ENCODE assay signal across 8 cellular contexts in the genomic region with DNA sequence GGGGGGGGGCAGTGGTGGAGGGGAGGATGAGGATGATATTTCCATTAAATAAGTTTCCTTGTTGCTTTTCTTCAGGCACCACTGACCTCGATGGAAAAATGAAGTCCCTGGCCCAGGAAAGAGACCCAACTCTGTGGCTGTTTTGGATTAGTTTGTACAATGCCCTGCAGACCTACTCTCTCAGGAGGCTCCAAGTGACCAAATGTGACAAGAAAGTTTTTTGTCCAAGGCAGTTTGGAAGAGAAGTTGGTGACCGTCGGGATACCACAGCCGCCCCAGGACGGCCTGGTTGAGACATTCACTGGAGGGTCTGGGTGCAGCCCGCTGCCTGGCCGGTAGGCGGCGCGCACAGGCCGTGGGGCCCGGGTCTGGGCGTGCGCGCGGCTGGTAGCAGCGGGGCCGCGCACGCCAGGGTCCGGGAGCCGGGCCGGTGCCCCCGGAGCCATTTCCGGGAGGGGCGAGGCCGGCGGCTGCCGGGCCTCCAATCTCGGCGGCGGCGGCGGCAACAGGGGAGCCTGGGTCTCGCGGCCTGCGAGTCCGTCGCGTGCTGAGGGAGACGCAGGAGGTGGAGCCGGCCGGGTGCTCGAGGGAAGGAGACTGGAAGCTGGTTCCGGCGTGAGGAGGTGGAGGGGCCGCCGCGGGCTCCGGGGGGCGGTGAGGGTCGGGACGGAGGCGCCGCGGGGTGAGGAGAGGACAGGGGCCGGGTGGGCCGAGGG. TPM values are rescaled to one million over a fixed set of nuclear protein-coding genes. Genes with fewer than 3 reads are reported as not detected.
A peak's percentile ranks its signal among the peaks of the same experiment; 100 is the strongest.
DNase-seq lines count a peak whose midpoint lies in the region; ATAC-seq and TF ChIP-seq lines count a peak whose summit lies in the region.

A gene with protein sequence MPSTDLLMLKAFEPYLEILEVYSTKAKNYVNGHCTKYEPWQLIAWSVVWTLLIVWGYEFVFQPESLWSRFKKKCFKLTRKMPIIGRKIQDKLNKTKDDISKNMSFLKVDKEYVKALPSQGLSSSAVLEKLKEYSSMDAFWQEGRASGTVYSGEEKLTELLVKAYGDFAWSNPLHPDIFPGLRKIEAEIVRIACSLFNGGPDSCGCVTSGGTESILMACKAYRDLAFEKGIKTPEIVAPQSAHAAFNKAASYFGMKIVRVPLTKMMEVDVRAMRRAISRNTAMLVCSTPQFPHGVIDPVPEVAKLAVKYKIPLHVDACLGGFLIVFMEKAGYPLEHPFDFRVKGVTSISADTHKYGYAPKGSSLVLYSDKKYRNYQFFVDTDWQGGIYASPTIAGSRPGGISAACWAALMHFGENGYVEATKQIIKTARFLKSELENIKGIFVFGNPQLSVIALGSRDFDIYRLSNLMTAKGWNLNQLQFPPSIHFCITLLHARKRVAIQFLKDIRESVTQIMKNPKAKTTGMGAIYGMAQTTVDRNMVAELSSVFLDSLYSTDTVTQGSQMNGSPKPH (plus strand): TSS at position 445 of the 716 bp plus-strand sequence. CDS start 906 bp downstream, outside the sequence.

- H3K9me2 ChIP-seq in neural cell (ENCODE audit: insufficient read depth, low read length) = no peaks in the 10 kb centered on the region

- H3K27ac Mint-ChIP-seq in stimulated activated naive CD8-positive, alpha-beta T cell treated with anti-CD3 and anti-CD28 coated beads, Interleukin-15, amount 100 ng/mL, for 72 hours = peak within 1 kb of the TSS; percentile 91 to 98

- no peaks in the 10 kb centered on the region for H3F3A ChIP-seq in neural cell (ENCODE audit: insufficient read depth, low read length, poor library complexity, severe bottlenecking)

- no peaks in the 10 kb centered on the region for H3K27me3 ChIP-seq in neural cell (ENCODE audit: insufficient read depth, low read depth, low read length)

- H3K36me3 ChIP-seq in neural cell (ENCODE audit: insufficient read depth, low read length) = no peaks in the 10 kb centered on the region

- peaks cover 45% of the 10 kb centered on the region for H3K4me1 Mint-ChIP-seq in stimulated activated naive CD8-positive, alpha-beta T cell treated with anti-CD3 and anti-CD28 coated beads, Interleukin-15, amount 100 ng/mL, for 72 hours

- H4K20me1 ChIP-seq in neural cell (ENCODE audit: insufficient read depth) = no peaks in the 10 kb centered on the region

- no peaks in the 10 kb centered on the region for H3K27me3 Mint-ChIP-seq in stimulated activated naive CD8-positive, alpha-beta T cell treated with anti-CD3 and anti-CD28 coated beads, Interleukin-15, amount 100 ng/mL, for 72 hours

- H3K9me3 Mint-ChIP-seq in stimulated activated naive CD8-positive, alpha-beta T cell treated with anti-CD3 and anti-CD28 coated beads, Interleukin-15, amount 100 ng/mL, for 72 hours = no peaks in the 10 kb centered on the region

- no peaks in the 10 kb centered on the region for H3K9me3 ChIP-seq in neural cell (ENCODE audit: low read length)

- H3K79me2 ChIP-seq in neural cell (replicated peaks; ENCODE audit: insufficient read depth, low read length) = peaks cover 19% of the 10 kb centered on the region

- peak within 1 kb of the TSS; percentile 74 for H3K9ac ChIP-seq in neural cell (ENCODE audit: low read length)

- ATAC-seq in GM21423 (IDR thresholded peaks at IDR 0.05; ENCODE audit: unreplicated experiment) = peak; percentile 82
- ATAC-seq in stimulated activated naive CD8-positive, alpha-beta T cell treated with anti-CD3 and anti-CD28 coated beads, Interleukin-15, amount 100 ng/mL, for 72 hours = peak; percentile 96

- H3K4me3 Mint-ChIP-seq in stimulated activated naive CD8-positive, alpha-beta T cell treated with anti-CD3 and anti-CD28 coated beads, Interleukin-15, amount 100 ng/mL, for 72 hours = peak within 1 kb of the TSS; percentile 92 to 93

- DNase-seq in DMS153 treated with DMSO at 0.1 percent for 48 hours (lab: John Stamatoyannopoulos, UW; ENCODE audit: unreplicated experiment) (peak; percentile 66), HuH-7 (ENCODE audit: low spot score) (peak; percentile 84), SHP77 (lab: John Stamatoyannopoulos, UW) (peak; percentile 42 to 51), activated gamma-delta T cell (lab: John Stamatoyannopoulos, UW) (peak; percentile 77), fibroblast of the conjunctiva (ENCODE audit: low read depth) (peak; percentile 50)
- peak; percentile 86 to 90 for DNase-seq in stimulated activated naive CD8-positive, alpha-beta T cell treated with anti-CD3 and anti-CD28 coated beads, Interleukin-15, amount 100 ng/mL, for 72 hours

- H3K4me2 ChIP-seq in neural cell (ENCODE audit: low read length) = peak within 1 kb of the TSS; percentile 63

- TF ChIP-seq RAD21 in neural cell (conservative IDR thresholded peaks at IDR 0.05) = peak; percentile 70

- peak within 1 kb of the TSS; percentile 95 for H3K4me3 ChIP-seq in neural cell (ENCODE audit: low read length)

- peak within 1 kb of the TSS; percentile 0 for H3K27ac ChIP-seq in neural cell (ENCODE audit: low read length)

- TF ChIP-seq EP300 in neural cell (conservative IDR thresholded peaks at IDR 0.05; ENCODE audit: poor library complexity, severe bottlenecking) = peak; percentile 43

- peak within 1 kb of the TSS; percentile 69 for H2AFZ ChIP-seq in neural cell (ENCODE audit: low read depth, low read length)

- TF ChIP-seq CTCF in neural cell (IDR thresholded peaks at IDR 0.05; ENCODE audit: poor library complexity, severe bottlenecking) = peak; percentile 98

TF ChIP-seq in neural cell, 6 proteins besides CTCF, POLR2A, EP300 and RAD21:
- TF ChIP-seq EZH2 (IDR thresholded peaks at IDR 0.05; ENCODE audit: borderline replicate concordance, insufficient read depth, low read length, poor library complexity, severe bottlenecking) (no peak), SMC3 (conservative IDR thresholded peaks at IDR 0.05; ENCODE audit: poor library complexity) (peak; percentile 74), MXI1 (conservative IDR thresholded peaks at IDR 0.05; ENCODE audit: poor library complexity, severe bottlenecking) (peak; percentile 45), POLR2AphosphoS5 (IDR thresholded peaks at IDR 0.05) (peak; percentile 63), TAF1 (IDR thresholded peaks at IDR 0.05; ENCODE audit: low read depth) (no peak)
- TF ChIP-seq, protein P1, sequence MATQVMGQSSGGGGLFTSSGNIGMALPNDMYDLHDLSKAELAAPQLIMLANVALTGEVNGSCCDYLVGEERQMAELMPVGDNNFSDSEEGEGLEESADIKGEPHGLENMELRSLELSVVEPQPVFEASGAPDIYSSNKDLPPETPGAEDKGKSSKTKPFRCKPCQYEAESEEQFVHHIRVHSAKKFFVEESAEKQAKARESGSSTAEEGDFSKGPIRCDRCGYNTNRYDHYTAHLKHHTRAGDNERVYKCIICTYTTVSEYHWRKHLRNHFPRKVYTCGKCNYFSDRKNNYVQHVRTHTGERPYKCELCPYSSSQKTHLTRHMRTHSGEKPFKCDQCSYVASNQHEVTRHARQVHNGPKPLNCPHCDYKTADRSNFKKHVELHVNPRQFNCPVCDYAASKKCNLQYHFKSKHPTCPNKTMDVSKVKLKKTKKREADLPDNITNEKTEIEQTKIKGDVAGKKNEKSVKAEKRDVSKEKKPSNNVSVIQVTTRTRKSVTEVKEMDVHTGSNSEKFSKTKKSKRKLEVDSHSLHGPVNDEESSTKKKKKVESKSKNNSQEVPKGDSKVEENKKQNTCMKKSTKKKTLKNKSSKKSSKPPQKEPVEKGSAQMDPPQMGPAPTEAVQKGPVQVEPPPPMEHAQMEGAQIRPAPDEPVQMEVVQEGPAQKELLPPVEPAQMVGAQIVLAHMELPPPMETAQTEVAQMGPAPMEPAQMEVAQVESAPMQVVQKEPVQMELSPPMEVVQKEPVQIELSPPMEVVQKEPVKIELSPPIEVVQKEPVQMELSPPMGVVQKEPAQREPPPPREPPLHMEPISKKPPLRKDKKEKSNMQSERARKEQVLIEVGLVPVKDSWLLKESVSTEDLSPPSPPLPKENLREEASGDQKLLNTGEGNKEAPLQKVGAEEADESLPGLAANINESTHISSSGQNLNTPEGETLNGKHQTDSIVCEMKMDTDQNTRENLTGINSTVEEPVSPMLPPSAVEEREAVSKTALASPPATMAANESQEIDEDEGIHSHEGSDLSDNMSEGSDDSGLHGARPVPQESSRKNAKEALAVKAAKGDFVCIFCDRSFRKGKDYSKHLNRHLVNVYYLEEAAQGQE (IDR thresholded peaks at IDR 0.05; ENCODE audit: borderline replicate concordance) = no peak
TF ChIP-seq in neural cell: peak in this region for 3.

RNA-seq across cellular contexts. Expression of the gene that starts here (rescaled TPM):
- polyA plus RNA-seq in neural cell = 32.7 and 33.4 TPM in 2 replicates
- 45.0 and 52.1 TPM in 2 replicates for polyA minus RNA-seq in neural cell

Comparison
In these comparisons a context has a peak if more than half of its experiments do, and no peak if none do; other contexts are left out.
1. Peak in every context shown above with its lines: DNase-seq, ATAC-seq, H3K4me3 ChIP-seq and H3K27ac ChIP-seq.